Comparison of ENCODE assay signal across 16 cellular contexts in the genomic region with DNA sequence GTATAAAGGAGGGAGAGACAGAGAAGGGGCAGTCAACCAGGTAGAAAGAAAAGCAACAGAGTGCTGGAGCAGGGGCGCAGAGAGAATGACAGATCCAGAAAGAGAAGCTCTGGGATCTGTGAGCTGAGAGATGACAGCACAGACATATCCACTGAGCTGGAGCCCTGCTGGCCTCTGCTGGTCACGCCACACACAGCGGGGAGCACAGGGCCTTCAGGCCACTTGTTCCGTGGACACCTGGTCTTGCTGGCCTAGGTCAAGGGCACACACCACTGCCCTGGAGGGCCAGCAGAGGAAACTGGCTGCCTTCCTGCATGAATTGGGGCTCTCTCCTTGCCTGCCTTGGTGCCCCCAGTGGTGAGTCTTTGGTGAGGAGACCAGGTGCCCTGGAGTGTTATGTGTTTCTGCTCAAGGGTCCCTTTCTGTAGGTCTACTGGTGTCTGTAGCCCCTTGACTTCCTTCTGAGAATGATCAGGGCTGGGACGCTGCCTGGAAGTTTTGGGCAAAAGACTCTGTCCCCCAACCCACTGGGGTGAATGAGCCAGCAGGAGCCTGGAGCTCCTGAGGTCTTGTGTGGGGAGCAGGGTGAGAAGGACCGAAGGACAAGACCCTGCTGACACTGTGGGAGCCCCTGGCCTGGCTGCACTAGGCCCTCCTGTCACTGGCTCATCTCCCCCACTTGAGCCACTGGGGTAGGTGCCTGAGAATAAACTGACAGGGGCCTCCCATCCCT. TPM values are rescaled to one million over a fixed set of nuclear protein-coding genes. Genes with fewer than 3 reads are reported as not detected.
DNase-seq lines count a peak whose midpoint lies in the region; ATAC-seq and TF ChIP-seq lines count a peak whose summit lies in the region.
"Had no signal": no experiment of that assay in that cellular context is flagged by ENCODE, and none has a peak within 500 bp of the region (broad histone marks: within the 10 kb centered on the region; RNA-seq: fewer than 3 reads in every experiment).

No MANE protein-coding gene starts in this region.

- no peaks in the 10 kb centered on the region for H3K36me3 ChIP-seq in liver (ENCODE audit: control insufficient read depth in 4 of 4, insufficient read depth in 3 of 4, low read depth in 1 of 4, low read length in 3 of 4)
- H3K36me3 ChIP-seq: ovary had no signal

- CTCF ChIA-PET in activated CD8-positive, alpha-beta T cell treated with anti-CD3 and anti-CD28 coated beads, Interleukin-2, amount 10 ng/mL, durations not matched to agents 7 days and 5 days (lab: Charles Lee): no interaction called here

- H3K36me3 Mint-ChIP-seq in stimulated activated memory B cell treated with anti-CD40 and anti-IgM and Interleukin-4, amounts not matched to agents 10 μg/mL and 1 μg/mL and 100 μg/mL, for 72 hours: no peaks in the 10 kb centered on the region
- H3K36me3 Mint-ChIP-seq in activated CD8-positive, alpha-beta T cell treated with anti-CD3 and anti-CD28 coated beads, Interleukin-2, amount 10 ng/mL, durations not matched to agents 7 days and 5 days (ENCODE audit: low read depth): peaks cover 2% of the 10 kb centered on the region

- peak; percentile 69 for DNase-seq in cardiac septum (ENCODE audit: low spot score)
- no peak for DNase-seq in Right ventricle myocardium inferior (ENCODE audit: missing footprints)
- DNase-seq in choroid plexus epithelial cell (ENCODE audit: low read depth): peak; percentile 65
- DNase-seq in 8988T: no peak
- no peak for DNase-seq in activated CD8-positive, alpha-beta T cell treated with anti-CD3 and anti-CD28 coated beads, Interleukin-2, amount 10 ng/mL, durations not matched to agents 7 days and 5 days
- DNase-seq: left cardiac atrium; OCI-M1; ovary; stimulated activated CD4-positive, alpha-beta T cell treated with anti-CD3 and anti-CD28 coated beads, Interleukin-2, amount 100 ng/mL, for 48 hours had no signal

- no peak overlapping the region for H3K4me3 ChIP-seq in choroid plexus epithelial cell (ENCODE audit: low read depth, low read length)
- H3K4me3 ChIP-seq in liver (ENCODE audit: low read depth in 1 of 3, low read length in 3 of 3): no peak overlapping the region
- H3K4me3 ChIP-seq: body of pancreas, ovary had no signal

- peak; percentile 35 to 49 for TF ChIP-seq RAD21 in liver (IDR thresholded peaks at IDR 0.05)

- H3K27me3 ChIP-seq in liver (ENCODE audit: control insufficient read depth in 4 of 4, insufficient read depth in 4 of 4, low read length in 3 of 4): no peaks in the 10 kb centered on the region
- H3K27me3 ChIP-seq: body of pancreas, ovary had no signal

- 80% methylated on average over 6 of the region's 6 CpGs for WGBS in liver

- no peak overlapping the region for H3K4me3 Mint-ChIP-seq in stimulated activated memory B cell treated with anti-CD40 and anti-IgM and Interleukin-4, amounts not matched to agents 10 μg/mL and 1 μg/mL and 100 μg/mL, for 72 hours
- H3K4me3 Mint-ChIP-seq in activated CD8-positive, alpha-beta T cell treated with anti-CD3 and anti-CD28 coated beads, Interleukin-2, amount 10 ng/mL, durations not matched to agents 7 days and 5 days: no peak overlapping the region
- H3K4me3 Mint-ChIP-seq: activated T-helper 1 cell treated with anti-CD3 and anti-CD28 coated beads, Interleukin-12 subunit alpha, Interleukin-12 subunit beta, Interleukin-2, Interleukin-4 antibody, amounts not matched to agents 30 ng/mL and 10 ng/mL and 1 ng/mL, durations not matched to agents 14 hours and 24 hours and 36 hours had no signal

- no peak for ATAC-seq in Right ventricle myocardium inferior
- no peak for ATAC-seq in stimulated activated memory B cell treated with anti-CD40 and anti-IgM and Interleukin-4, amounts not matched to agents 10 μg/mL and 1 μg/mL and 100 μg/mL, for 72 hours
- no peak for ATAC-seq in GM19397 (IDR thresholded peaks at IDR 0.05; ENCODE audit: unreplicated experiment)
- no peak for ATAC-seq in activated CD8-positive, alpha-beta T cell treated with anti-CD3 and anti-CD28 coated beads, Interleukin-2, amount 10 ng/mL, durations not matched to agents 7 days and 5 days
- ATAC-seq: body of pancreas, esophagus mucosa had no signal

- H3K27me3 Mint-ChIP-seq in stimulated activated memory B cell treated with anti-CD40 and anti-IgM and Interleukin-4, amounts not matched to agents 10 μg/mL and 1 μg/mL and 100 μg/mL, for 72 hours: no peaks in the 10 kb centered on the region
- H3K27me3 Mint-ChIP-seq in activated CD8-positive, alpha-beta T cell treated with anti-CD3 and anti-CD28 coated beads, Interleukin-2, amount 10 ng/mL, durations not matched to agents 7 days and 5 days (ENCODE audit: low read depth): no peaks in the 10 kb centered on the region

- peaks cover 18% of the 10 kb centered on the region for H3K9me3 Mint-ChIP-seq in stimulated activated memory B cell treated with anti-CD40 and anti-IgM and Interleukin-4, amounts not matched to agents 10 μg/mL and 1 μg/mL and 100 μg/mL, for 72 hours
- H3K9me3 Mint-ChIP-seq in activated CD8-positive, alpha-beta T cell treated with anti-CD3 and anti-CD28 coated beads, Interleukin-2, amount 10 ng/mL, durations not matched to agents 7 days and 5 days (ENCODE audit: insufficient read depth): peaks cover 16% of the 10 kb centered on the region

- H3K9ac ChIP-seq in liver (ENCODE audit: low read depth in 1 of 2, low read length in 2 of 2): no peak overlapping the region
- H3K9ac ChIP-seq: KMS-11 had no signal

- POLR2A ChIA-PET in activated CD8-positive, alpha-beta T cell treated with anti-CD3 and anti-CD28 coated beads, Interleukin-2, amount 10 ng/mL, durations not matched to agents 7 days and 5 days (lab: Charles Lee): no interaction called here

- no peaks in the 10 kb centered on the region for H3K4me1 ChIP-seq in liver (ENCODE audit: control insufficient read depth in 4 of 4, insufficient read depth in 4 of 4, low read length in 3 of 4)
- H3K4me1 ChIP-seq: body of pancreas had no signal

- no peak overlapping the region for H3K27ac Mint-ChIP-seq in stimulated activated memory B cell treated with anti-CD40 and anti-IgM and Interleukin-4, amounts not matched to agents 10 μg/mL and 1 μg/mL and 100 μg/mL, for 72 hours
- H3K27ac Mint-ChIP-seq in activated CD8-positive, alpha-beta T cell treated with anti-CD3 and anti-CD28 coated beads, Interleukin-2, amount 10 ng/mL, durations not matched to agents 7 days and 5 days: no peak overlapping the region
- H3K27ac Mint-ChIP-seq: activated T-helper 1 cell treated with anti-CD3 and anti-CD28 coated beads, Interleukin-12 subunit alpha, Interleukin-12 subunit beta, Interleukin-2, Interleukin-4 antibody, amounts not matched to agents 30 ng/mL and 10 ng/mL and 1 ng/mL, durations not matched to agents 14 hours and 24 hours and 36 hours had no signal

- no peak overlapping the region for H3K27ac ChIP-seq in liver (ENCODE audit: low read depth in 1 of 2, low read length in 2 of 2)
- H3K27ac ChIP-seq: body of pancreas, KMS-11, ovary had no signal

- peaks cover 0 to 18% (median 7%) of the 10 kb centered on the region in 4 donors for H3K9me3 ChIP-seq in liver (ENCODE audit: control insufficient read depth in 4 of 4, low read length in 3 of 4)

- TF ChIP-seq CTCF in choroid plexus epithelial cell (conservative IDR thresholded peaks at IDR 0.05; ENCODE audit: low read depth, low read length): peak; percentile 72
- TF ChIP-seq CTCF in liver (IDR thresholded peaks at IDR 0.05; ENCODE audit: low read depth, low read length, missing input control): peak; percentile 6

- intact Hi-C loops in cardiac septum (cut with DNase I): no loop called here
- intact Hi-C loops in Right ventricle myocardium inferior (cut with DNase I): no loop called here

- H3K4me1 Mint-ChIP-seq in stimulated activated memory B cell treated with anti-CD40 and anti-IgM and Interleukin-4, amounts not matched to agents 10 μg/mL and 1 μg/mL and 100 μg/mL, for 72 hours: no peaks in the 10 kb centered on the region
- H3K4me1 Mint-ChIP-seq in activated CD8-positive, alpha-beta T cell treated with anti-CD3 and anti-CD28 coated beads, Interleukin-2, amount 10 ng/mL, durations not matched to agents 7 days and 5 days (ENCODE audit: low read depth): no peaks in the 10 kb centered on the region

TF ChIP-seq in liver, 16 proteins besides CTCF, POLR2A, EP300 and RAD21:
- TF ChIP-seq EGR1 (IDR thresholded peaks at IDR 0.05; ENCODE audit: low read depth in 2 of 2) (no peak), FOXA2 (IDR thresholded peaks at IDR 0.05) (no peak), REST (IDR thresholded peaks at IDR 0.05) (no peak), TAF1 (conservative IDR thresholded peaks at IDR 0.05) (no peak), YY1 (IDR thresholded peaks at IDR 0.05) (no peak), SP1 (IDR thresholded peaks at IDR 0.05) (no peak), GABPA (IDR thresholded peaks at IDR 0.05 in 1 of 2, conservative IDR thresholded peaks at IDR 0.05 in 1 of 2) (no peak), HNF4A (conservative IDR thresholded peaks at IDR 0.05) (no peak)

RNA-seq across cellular contexts. Expression of gene ADAMTS2, which starts 59.2 kb away (rescaled TPM):
- total RNA-seq in cardiac septum (5.9 TPM), Right ventricle myocardium inferior (3.7 TPM), liver (10 to 100 TPM; 12.4 to 24.3 TPM)
- polyA plus RNA-seq in liver: 10 to 100 TPM in 1 of 2 donors, 1 to 10 TPM in 1; 2.7 to 11.6 TPM
- not detected for total RNA-seq in activated CD8-positive, alpha-beta T cell treated with anti-CD3 and anti-CD28 coated beads, Interleukin-2, amount 10 ng/mL, durations not matched to agents 7 days and 5 days
- total RNA-seq: activated T-helper 1 cell treated with anti-CD3 and anti-CD28 coated beads, Interleukin-12 subunit alpha, Interleukin-12 subunit beta, Interleukin-2, Interleukin-4 antibody, amounts not matched to agents 30 ng/mL and 10 ng/mL and 1 ng/mL, durations not matched to agents 14 hours and 24 hours and 36 hours had no signal

Comparison
In these comparisons a context has a peak if more than half of its experiments do, and no peak if none do; other contexts are left out.
1. DNase-seq: peak in cardiac septum (single experiment) and choroid plexus epithelial cell (single experiment); none in Right ventricle myocardium inferior (single experiment), 8988T (single experiment) and activated CD8-positive, alpha-beta T cell treated with anti-CD3 and anti-CD28 coated beads, Interleukin-2, amount 10 ng/mL, durations not matched to agents 7 days and 5 days (single experiment).